ENCODE assay signal across 30 cellular contexts in the genomic region with DNA sequence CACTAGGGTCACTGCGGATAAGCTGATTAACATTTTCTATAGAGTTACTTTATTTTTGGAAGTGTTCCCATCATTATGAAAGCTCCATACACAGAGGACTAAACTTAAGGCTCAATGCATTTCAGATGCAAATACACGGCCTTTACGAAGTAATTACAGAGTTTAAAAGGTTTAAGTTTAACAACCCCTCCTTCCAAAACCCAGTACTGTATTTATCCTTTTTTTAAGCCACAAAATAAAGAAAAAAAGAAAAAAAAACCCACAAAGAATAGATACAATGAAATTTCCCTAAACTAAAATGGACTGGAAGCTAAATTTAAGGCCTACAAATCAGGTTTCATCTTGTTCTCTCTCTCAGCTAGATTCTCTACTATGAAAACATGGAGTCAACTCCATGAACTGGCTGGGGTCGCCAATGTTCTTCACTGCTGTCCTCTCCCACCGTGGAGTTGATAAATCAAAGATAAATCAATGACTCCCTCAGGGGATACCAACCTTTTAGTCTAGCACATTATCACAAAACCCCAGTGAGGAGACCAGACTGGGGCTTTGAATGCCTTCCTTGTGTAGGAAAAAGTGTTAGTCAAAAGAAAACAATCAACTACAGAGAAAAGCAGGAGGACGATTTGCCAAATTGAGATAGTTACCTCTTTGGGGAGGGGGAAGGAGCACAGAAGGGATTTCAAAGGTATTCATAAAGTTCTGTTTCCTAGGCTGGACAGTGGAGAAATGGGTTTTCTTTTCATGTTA. TPM values are rescaled to one million over a fixed set of nuclear protein-coding genes. Genes with fewer than 3 reads are reported as not detected.
"Had no signal": no experiment of that assay in that cellular context is flagged by ENCODE, and none has a peak within 500 bp of the region (broad histone marks: within the 10 kb centered on the region; RNA-seq: fewer than 3 reads in every experiment).

No MANE protein-coding gene starts in this region.

- H3K9ac ChIP-seq: neural progenitor cell, parathyroid adenoma had no signal

- H3K27me3 ChIP-seq: esophagus muscularis mucosa, foreskin keratinocyte, gastroesophageal sphincter, heart left ventricle, hepatocyte, neural progenitor cell, right atrium auricular region, suprapubic skin, transverse colon, upper lobe of right lung, uterus had no signal

- H3K36me3 ChIP-seq: neural progenitor cell, prostate gland, transverse colon, uterus had no signal

- H3K4me3 Mint-ChIP-seq: naive thymus-derived CD4-positive, alpha-beta T cell; nephron; neural progenitor cell; stimulated activated naive CD8-positive, alpha-beta T cell treated with anti-CD3 and anti-CD28 coated beads, Interleukin-15, amount 100 ng/mL, for 72 hours had no signal

- H3K27ac ChIP-seq: esophagus muscularis mucosa, foreskin keratinocyte, gastroesophageal sphincter, heart left ventricle, hepatocyte, neural progenitor cell, parathyroid adenoma, prostate gland, right atrium auricular region, suprapubic skin, transverse colon, upper lobe of right lung, uterus had no signal

- H3K36me3 Mint-ChIP-seq: naive thymus-derived CD4-positive, alpha-beta T cell had no signal

- H3K9me3 ChIP-seq: esophagus muscularis mucosa, gastroesophageal sphincter, heart left ventricle, prostate gland, right atrium auricular region, suprapubic skin, transverse colon, upper lobe of right lung, uterus had no signal

- DNase-seq: cortex of kidney; effector CD4-positive, alpha-beta T cell; foreskin keratinocyte; heart left ventricle; kidney; mesenchymal stem cell; midbrain; naive thymus-derived CD4-positive, alpha-beta T cell; stimulated activated CD4-positive, alpha-beta T cell treated with anti-CD3 and anti-CD28 coated beads, Interleukin-12 subunit alpha, Interleukin-12 subunit beta, amount 100 ng/mL, for 4 hours; stimulated activated CD4-positive, alpha-beta T cell treated with anti-CD3 and anti-CD28 coated beads, Interleukin-1b, Interleukin-23, amount 100 ng/mL, for 48 hours; stimulated activated CD4-positive, alpha-beta T cell treated with anti-CD3 and anti-CD28 coated beads, Interleukin-4, amount 100 ng/mL, for 1 hour; stimulated activated CD8-positive, alpha-beta memory T cell treated with anti-CD3 and anti-CD28 coated beads, Interleukin-4, amount 100 ng/mL, for 48 hours; stimulated activated naive CD4-positive, alpha-beta T cell; stimulated activated naive CD8-positive, alpha-beta T cell treated with anti-CD3 and anti-CD28 coated beads, Interleukin-15, amount 100 ng/mL, for 72 hours; transverse colon; upper lobe of right lung; uterus had no signal

- H3K27me3 Mint-ChIP-seq: stimulated activated naive CD8-positive, alpha-beta T cell treated with anti-CD3 and anti-CD28 coated beads, Interleukin-15, amount 100 ng/mL, for 72 hours had no signal

- H3K9me3 Mint-ChIP-seq: naive thymus-derived CD4-positive, alpha-beta T cell; nephron; neural progenitor cell; stimulated activated naive CD8-positive, alpha-beta T cell treated with anti-CD3 and anti-CD28 coated beads, Interleukin-15, amount 100 ng/mL, for 72 hours had no signal

- H3K4me2 ChIP-seq: hepatocyte, neural progenitor cell, smooth muscle cell had no signal

- H3K79me2 ChIP-seq: parathyroid adenoma had no signal

- H3K27ac Mint-ChIP-seq: naive thymus-derived CD4-positive, alpha-beta T cell; nephron; neural progenitor cell; stimulated activated naive CD8-positive, alpha-beta T cell treated with anti-CD3 and anti-CD28 coated beads, Interleukin-15, amount 100 ng/mL, for 72 hours had no signal

- H3K4me1 ChIP-seq: foreskin keratinocyte, parathyroid adenoma, prostate gland, right atrium auricular region, suprapubic skin, transverse colon, upper lobe of right lung, uterus had no signal

- ATAC-seq: foreskin keratinocyte; gastroesophageal sphincter; heart left ventricle; left lobe of liver; naive thymus-derived CD4-positive, alpha-beta T cell; sciatic nerve; stimulated activated naive CD8-positive, alpha-beta T cell treated with anti-CD3 and anti-CD28 coated beads, Interleukin-15, amount 100 ng/mL, for 72 hours; upper lobe of right lung had no signal

- H3K4me3 ChIP-seq: esophagus muscularis mucosa, gastroesophageal sphincter, heart left ventricle, hepatocyte, lung, neural progenitor cell, prostate gland, right atrium auricular region, smooth muscle cell, suprapubic skin, transverse colon, upper lobe of right lung, uterus had no signal

- H2AFZ ChIP-seq: hepatocyte, neural progenitor cell, parathyroid adenoma had no signal

- H3K4me1 Mint-ChIP-seq: naive thymus-derived CD4-positive, alpha-beta T cell had no signal

RNA-seq across cellular contexts. Expression of a gene that starts 52.5 kb away (rescaled TPM):
- polyA plus RNA-seq: naive thymus-derived CD4-positive, alpha-beta T cell had no signal
